1 cellular context compared by ENCODE assay signal in the genomic region with DNA sequence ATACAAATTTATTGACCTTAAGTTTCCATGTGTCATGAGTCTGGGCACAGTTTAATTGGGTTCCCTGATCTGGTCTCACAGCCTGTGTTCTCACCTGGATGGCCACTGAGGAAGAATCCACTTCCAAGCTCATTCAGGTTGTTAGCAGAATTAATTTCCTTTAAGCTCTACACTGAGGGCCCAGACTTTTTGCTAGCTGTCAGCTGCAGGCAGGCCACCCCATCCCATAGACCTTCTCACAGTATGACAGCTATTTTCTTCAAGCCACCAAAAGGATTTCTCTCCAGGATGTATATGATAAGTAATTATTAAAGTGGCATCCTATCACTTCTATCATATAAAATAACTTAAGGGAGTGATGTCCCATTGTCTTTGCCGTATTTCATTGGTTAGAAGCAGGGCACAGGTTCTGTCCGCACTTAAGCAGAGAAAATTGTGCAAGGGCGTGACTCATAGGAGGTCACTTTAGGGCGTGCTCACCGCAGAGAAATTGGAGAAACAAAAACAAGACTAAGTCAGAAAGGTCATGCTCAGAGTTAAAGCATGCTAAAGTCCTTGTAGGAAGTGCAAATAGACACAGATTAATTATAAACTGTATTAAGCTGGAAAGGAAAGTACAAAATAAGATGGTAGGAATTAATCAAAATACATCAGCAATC.
TF ChIP-seq lines count a peak whose summit lies in the region.

No MANE protein-coding gene starts in this region.

TF ChIP-seq in K562, 482 proteins besides CTCF, POLR2A, EP300 and RAD21 (continued from another document):
- TF ChIP-seq DLX4 (CRISPR knock-in tag; IDR thresholded peaks at IDR 0.05): no peak
- no peak for TF ChIP-seq KDM4B (IDR thresholded peaks at IDR 0.05; ENCODE audit: borderline replicate concordance in 2 of 2, low read depth in 1 of 2)
- no peak for TF ChIP-seq UBTF (IDR thresholded peaks at IDR 0.05; ENCODE audit: borderline replicate concordance in 1 of 2, low read depth in 2 of 2, low read length in 2 of 2)
- TF ChIP-seq NFE2L1 (tag; IDR thresholded peaks at IDR 0.05; ENCODE audit: borderline replicate concordance, low read depth): no peak
- TF ChIP-seq ARID1B (IDR thresholded peaks at IDR 0.05): no peak; the same call in 1 of the 2 replicates
- TF ChIP-seq NEUROD1 (IDR thresholded peaks at IDR 0.05; ENCODE audit: borderline replicate concordance, low read depth, low read length, partially characterized antibody): no peak
- no peak for TF ChIP-seq ZNF140 (CRISPR knock-in tag; IDR thresholded peaks at IDR 0.05)
- no peak for TF ChIP-seq ZBTB34 (CRISPR knock-in tag; IDR thresholded peaks at IDR 0.05)
- TF ChIP-seq MAFF (IDR thresholded peaks at IDR 0.05; ENCODE audit: low read length): no peak
- no peak for TF ChIP-seq FOXA1 (IDR thresholded peaks at IDR 0.05; ENCODE audit: borderline replicate concordance)
- TF ChIP-seq, protein P1, sequence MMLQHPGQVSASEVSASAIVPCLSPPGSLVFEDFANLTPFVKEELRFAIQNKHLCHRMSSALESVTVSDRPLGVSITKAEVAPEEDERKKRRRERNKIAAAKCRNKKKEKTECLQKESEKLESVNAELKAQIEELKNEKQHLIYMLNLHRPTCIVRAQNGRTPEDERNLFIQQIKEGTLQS (IDR thresholded peaks at IDR 0.05): peak; percentile 32; the same call in 1 of the 2 replicates
- TF ChIP-seq, protein P1 (CRISPR knock-in tag; conservative IDR thresholded peaks at IDR 0.05): no peak
- TF ChIP-seq ZFPM2 (CRISPR knock-in tag; IDR thresholded peaks at IDR 0.05): no peak
- no peak for TF ChIP-seq HNRNPUL1 (IDR thresholded peaks at IDR 0.05; ENCODE audit: low read length)
- no peak for TF ChIP-seq ZNF23 (CRISPR knock-in tag; IDR thresholded peaks at IDR 0.05)
- no peak for TF ChIP-seq MXI1 (IDR thresholded peaks at IDR 0.05; ENCODE audit: low read depth, low read length)
- TF ChIP-seq CEBPG (CRISPR knock-in tag; IDR thresholded peaks at IDR 0.05): no peak
- TF ChIP-seq CEBPG (tag; conservative IDR thresholded peaks at IDR 0.05 in 1 of 2, IDR thresholded peaks at IDR 0.05 in 1 of 2): peak in 1 of 2 experiments; percentile 73; a peak in 2 of 4 replicates
- TF ChIP-seq, protein P2, sequence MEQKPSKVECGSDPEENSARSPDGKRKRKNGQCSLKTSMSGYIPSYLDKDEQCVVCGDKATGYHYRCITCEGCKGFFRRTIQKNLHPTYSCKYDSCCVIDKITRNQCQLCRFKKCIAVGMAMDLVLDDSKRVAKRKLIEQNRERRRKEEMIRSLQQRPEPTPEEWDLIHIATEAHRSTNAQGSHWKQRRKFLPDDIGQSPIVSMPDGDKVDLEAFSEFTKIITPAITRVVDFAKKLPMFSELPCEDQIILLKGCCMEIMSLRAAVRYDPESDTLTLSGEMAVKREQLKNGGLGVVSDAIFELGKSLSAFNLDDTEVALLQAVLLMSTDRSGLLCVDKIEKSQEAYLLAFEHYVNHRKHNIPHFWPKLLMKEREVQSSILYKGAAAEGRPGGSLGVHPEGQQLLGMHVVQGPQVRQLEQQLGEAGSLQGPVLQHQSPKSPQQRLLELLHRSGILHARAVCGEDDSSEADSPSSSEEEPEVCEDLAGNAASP (IDR thresholded peaks at IDR 0.05): no peak
